In the genomic region with DNA sequence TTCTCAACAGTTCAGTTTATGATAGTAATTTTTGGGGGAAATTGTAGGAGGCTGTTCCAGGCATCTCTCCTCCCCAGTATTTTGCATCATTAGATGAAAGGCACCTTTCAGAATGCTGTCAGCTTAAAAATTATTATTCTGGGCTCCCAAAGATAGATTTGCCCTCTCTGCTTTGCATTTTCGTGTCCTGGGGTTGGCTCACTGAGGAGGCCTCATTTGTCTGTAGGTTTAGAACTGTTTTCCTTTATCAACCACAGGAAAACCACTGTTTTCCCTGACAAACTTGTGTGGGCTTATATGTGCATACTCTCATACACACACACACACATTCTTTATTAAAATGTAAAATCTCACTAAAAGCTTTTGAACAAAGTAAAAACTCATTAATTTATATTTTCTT, we compare ENCODE assay signal across 20 cellular contexts.
A peak's percentile ranks its signal among the peaks of the same experiment; 100 is the strongest.
DNase-seq lines count a peak whose midpoint lies in the region; ATAC-seq, FAIRE-seq and TF ChIP-seq lines count a peak whose summit lies in the region.
"Had no signal": no experiment of that assay in that cellular context is flagged by ENCODE, and none has a peak within 500 bp of the region (broad histone marks: within the 10 kb centered on the region; RNA-seq: fewer than 3 reads in every experiment).

No MANE protein-coding gene starts in this region.

- TF ChIP-seq CTCF in lower leg skin (IDR thresholded peaks at IDR 0.05): no peak

- no peaks in the 10 kb centered on the region for H3K27me3 Mint-ChIP-seq in activated T-cell treated with anti-CD3 and anti-CD28 coated beads, Interleukin-2, amount 50 U/mL, for 72 hours (ENCODE audit: low read depth)
- H3K27me3 Mint-ChIP-seq: activated CD4-positive, alpha-beta T cell treated with anti-CD3 and anti-CD28 coated beads, Interleukin-2, amount 10 ng/mL, durations not matched to agents 24 days and 14 days; CD4-positive, alpha-beta memory T cell had no signal

- H3K27ac Mint-ChIP-seq in activated T-cell treated with anti-CD3 and anti-CD28 coated beads, Interleukin-2, amount 50 U/mL, for 72 hours: no peak overlapping the region
- H3K27ac Mint-ChIP-seq: activated CD4-positive, alpha-beta T cell treated with anti-CD3 and anti-CD28 coated beads, Interleukin-2, amount 10 ng/mL, durations not matched to agents 24 days and 14 days; activated naive CD4-positive, alpha-beta T cell treated with anti-CD3 and anti-CD28 coated beads for 36 hours; endodermal cell had no signal

- peaks cover 3 to 8% of the 10 kb centered on the region in 2 donors for H3K9me3 Mint-ChIP-seq in activated T-cell treated with anti-CD3 and anti-CD28 coated beads, Interleukin-2, amount 50 U/mL, for 72 hours
- H3K9me3 Mint-ChIP-seq: activated CD4-positive, alpha-beta T cell treated with anti-CD3 and anti-CD28 coated beads, Interleukin-2, amount 10 ng/mL, durations not matched to agents 24 days and 14 days; activated naive CD4-positive, alpha-beta T cell treated with anti-CD3 and anti-CD28 coated beads for 36 hours; endodermal cell had no signal

- DNase-seq in GM19239 (ENCODE audit: insufficient read length, low spot score) (no peak), lower leg skin (ENCODE audit: low spot score in 2 of 2) (no peak), HT-29 (ENCODE audit: low spot score) (no peak)
- DNase-seq in activated T-cell treated with anti-CD3 and anti-CD28 coated beads, Interleukin-2, amount 50 U/mL, for 72 hours: no peak
- DNase-seq: activated CD4-positive, alpha-beta T cell treated with anti-CD3 and anti-CD28 coated beads, Interleukin-2, amount 10 ng/mL, durations not matched to agents 24 days and 14 days; activated naive CD4-positive, alpha-beta T cell treated with anti-CD3 and anti-CD28 coated beads for 36 hours; CD4-positive, alpha-beta memory T cell; endodermal cell; NCI-H187; NCI-H226; NK-92 treated with Interleukin-12 subunit alpha and Interleukin-12 subunit beta, amount 100 ng/mL, for 24 hours; stimulated activated CD4-positive, alpha-beta T cell treated with anti-CD3 and anti-CD28 coated beads, Interleukin-4, amount 100 ng/mL, for 1 hour had no signal

- 55 to 56% methylated on average over 1 of the region's 1 CpG for WGBS in lower leg skin, 2 donors

- peak; percentile 61 for ATAC-seq in GM18498 (IDR thresholded peaks at IDR 0.05; ENCODE audit: unreplicated experiment)
- ATAC-seq in GM21717 (IDR thresholded peaks at IDR 0.05; ENCODE audit: unreplicated experiment): peak; percentile 61
- peak; percentile 73 for ATAC-seq in HG03442 (IDR thresholded peaks at IDR 0.05; ENCODE audit: unreplicated experiment)
- ATAC-seq in activated T-cell treated with anti-CD3 and anti-CD28 coated beads, Interleukin-2, amount 50 U/mL, for 72 hours (replicated peaks in 1 of 2): no peak
- no peak for ATAC-seq in HG02884 (IDR thresholded peaks at IDR 0.05; ENCODE audit: unreplicated experiment)
- ATAC-seq: HCT116 had no signal

- H3K36me3 Mint-ChIP-seq in activated T-cell treated with anti-CD3 and anti-CD28 coated beads, Interleukin-2, amount 50 U/mL, for 72 hours (ENCODE audit: insufficient read depth in 2 of 2): no peaks in the 10 kb centered on the region

- peaks cover 5% of the 10 kb centered on the region for H3K4me1 Mint-ChIP-seq in activated T-cell treated with anti-CD3 and anti-CD28 coated beads, Interleukin-2, amount 50 U/mL, for 72 hours (ENCODE audit: low read depth)
- H3K4me1 Mint-ChIP-seq: CD4-positive, alpha-beta memory T cell had no signal

- no peak for TF ChIP-seq POLR2A in lower leg skin (IDR thresholded peaks at IDR 0.05)

- intact Hi-C loops in lower leg skin (cut with DNase I; ENCODE audit: low total_unique reads): no loop called here

- peak; percentile 81 for FAIRE-seq in GM19239 (lab: Jason Lieb, UNC)
- FAIRE-seq: astrocyte, HTR-8/SVneo had no signal

- no peak overlapping the region for H3K4me3 ChIP-seq in lower leg skin (ENCODE audit: low read depth, poor library complexity, severe bottlenecking)
- H3K4me3 ChIP-seq: suprapubic skin had no signal

- no peak overlapping the region for H3K4me3 Mint-ChIP-seq in activated T-cell treated with anti-CD3 and anti-CD28 coated beads, Interleukin-2, amount 50 U/mL, for 72 hours
- H3K4me3 Mint-ChIP-seq: activated CD4-positive, alpha-beta T cell treated with anti-CD3 and anti-CD28 coated beads, Interleukin-2, amount 10 ng/mL, durations not matched to agents 24 days and 14 days; activated naive CD4-positive, alpha-beta T cell treated with anti-CD3 and anti-CD28 coated beads for 36 hours; CD4-positive, alpha-beta memory T cell; endodermal cell had no signal

Comparison
In these comparisons a context has a peak if more than half of its experiments do, and no peak if none do; other contexts are left out.
1. ATAC-seq: peak in GM18498 (single experiment), GM21717 (single experiment) and HG03442 (single experiment); none in activated T-cell treated with anti-CD3 and anti-CD28 coated beads, Interleukin-2, amount 50 U/mL, for 72 hours (0 of 2) and HG02884 (single experiment).